Comparison of ENCODE assay signal across 23 cellular contexts in the genomic region with DNA sequence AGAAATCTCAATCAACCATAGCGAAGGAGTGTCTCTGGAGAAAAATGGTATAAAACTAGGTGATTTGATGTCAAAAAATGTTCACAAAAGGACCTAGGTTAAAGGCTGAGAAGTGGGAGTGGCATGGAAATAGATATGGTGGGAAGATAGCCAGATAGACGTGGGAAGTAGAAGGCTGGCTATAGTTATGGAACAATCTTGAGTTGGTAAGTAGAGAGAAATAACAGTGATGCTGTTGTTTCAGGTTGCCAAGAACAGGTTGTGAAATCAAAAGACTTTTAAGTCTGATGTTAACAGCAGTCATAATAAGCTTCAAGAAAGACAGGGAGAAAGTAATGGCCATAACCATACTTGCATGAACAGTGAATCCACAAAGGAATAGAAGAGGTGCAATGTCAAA.
DNase-seq lines count a peak whose midpoint lies in the region; FAIRE-seq and TF ChIP-seq lines count a peak whose summit lies in the region.
"Had no signal": no experiment of that assay in that cellular context is flagged by ENCODE, and none has a peak within 500 bp of the region (broad histone marks: within the 10 kb centered on the region; RNA-seq: fewer than 3 reads in every experiment).

No MANE protein-coding gene starts in this region.

- intact Hi-C loops in A673 (cut with micrococcal nuclease; ENCODE audit: unreplicated experiment): no loop called here

- no peak overlapping the region for H3K4me2 ChIP-seq in mesendoderm (ENCODE audit: low read length)
- H3K4me2 ChIP-seq: A549 had no signal

- H2BK120ac ChIP-seq in mesendoderm (ENCODE audit: low read depth, low read length): no peak overlapping the region

- no peaks in the 10 kb centered on the region for H3K9me3 ChIP-seq in A673 (ENCODE audit: low read depth, low read length, poor library complexity, severe bottlenecking)
- H3K9me3 ChIP-seq: A549, HAP-1 had no signal

- no peak overlapping the region for H3K4ac ChIP-seq in mesendoderm (ENCODE audit: low read depth, low read length)

- H3K27me3 ChIP-seq in mesendoderm (ENCODE audit: insufficient read depth, low read length, poor library complexity) (no peaks in the 10 kb centered on the region), A673 (replicated peaks; ENCODE audit: insufficient read depth, low read depth, low read length, poor library complexity) (no peaks in the 10 kb centered on the region)

- H3K4me3 ChIP-seq in choroid plexus epithelial cell (ENCODE audit: low read depth, low read length): no peak overlapping the region
- no peak overlapping the region for H3K4me3 ChIP-seq in mesendoderm (ENCODE audit: low read length)
- no peak overlapping the region for H3K4me3 ChIP-seq in A673 (ENCODE audit: low read depth, low read length, poor library complexity, severe bottlenecking)
- H3K4me3 ChIP-seq: A549, HAP-1 had no signal

- no peak overlapping the region for H3K9ac ChIP-seq in mesendoderm (ENCODE audit: low read length)

- WGBS in mesendoderm (ENCODE audit: extremely low coverage, insufficient coverage, low lambda C conversion rate): no CpG with 5 or more reads among the region's 2 CpGs

- H3K4me1 ChIP-seq in mesendoderm (ENCODE audit: control insufficient read depth, low read depth, low read length): no peaks in the 10 kb centered on the region
- H3K4me1 ChIP-seq in A673 (ENCODE audit: insufficient read depth, low read length, poor library complexity, severe bottlenecking): peaks cover 11% of the 10 kb centered on the region
- H3K4me1 ChIP-seq: A549, HAP-1 had no signal

- DNase-seq in choroid plexus epithelial cell (ENCODE audit: low read depth) (peak; percentile 23), iris pigment epithelial cell (ENCODE audit: low read depth) (peak; percentile 36), renal cortical epithelial cell (ENCODE audit: low read depth) (peak; percentile 57), epidermal melanocyte (ENCODE audit: insufficient read length, low spot score) (no peak), mesendoderm (no peak), A673 (ENCODE audit: low spot score) (no peak)
- DNase-seq in effector CD4-positive, alpha-beta T cell: no peak
- DNase-seq: C1 segment of cervical spinal cord; Calu3; CD4-positive, alpha-beta memory T cell; COR-L47; DMS53; DMS79 treated with DMSO at 0.1 percent for 48 hours; GF-D8; GOT3; HFFc6 had no signal

- H3K79me2 ChIP-seq in mesendoderm (ENCODE audit: control insufficient read depth, insufficient read depth, low read length): no peaks in the 10 kb centered on the region

- H2AK5ac ChIP-seq in mesendoderm (ENCODE audit: low read length): no peak overlapping the region

- FAIRE-seq in A204.1 (lab: Jason Lieb, UNC): peak; percentile 69
- FAIRE-seq: A549, GM12891, GM18507, H54 had no signal

- no peak for TF ChIP-seq CTCF in choroid plexus epithelial cell (conservative IDR thresholded peaks at IDR 0.05; ENCODE audit: low read depth, low read length)
- no peak for TF ChIP-seq CTCF in A673 (conservative IDR thresholded peaks at IDR 0.05; ENCODE audit: low read depth, low read length)

- H4K5ac ChIP-seq in mesendoderm (ENCODE audit: low read length): no peak overlapping the region

- no peak overlapping the region for H3K56ac ChIP-seq in mesendoderm (ENCODE audit: low read length)

- H3K79me1 ChIP-seq in mesendoderm (ENCODE audit: low read length): no peaks in the 10 kb centered on the region

- H2BK5ac ChIP-seq in mesendoderm (ENCODE audit: low read length): no peak overlapping the region

- POLR2A ChIA-PET in A673 (lab: Charles Lee; ENCODE audit: low non-redundant PET): no interaction called here

- no peak overlapping the region for H4K8ac ChIP-seq in mesendoderm (ENCODE audit: low read depth, low read length)

- no TSS peak for BruUV-seq in A673 (replicated peaks; lab: Mats Ljungman, UMichigan)

- H3K18ac ChIP-seq in mesendoderm (ENCODE audit: low read length): no peak overlapping the region

- no peaks in the 10 kb centered on the region for H3K36me3 ChIP-seq in mesendoderm (ENCODE audit: control insufficient read depth, insufficient read depth, low read length)
- H3K36me3 ChIP-seq in A673 (ENCODE audit: insufficient read depth, low read length, poor library complexity, severe bottlenecking): no peaks in the 10 kb centered on the region
- H3K36me3 ChIP-seq: HAP-1 had no signal

- H2BK15ac ChIP-seq in mesendoderm (replicated peaks; ENCODE audit: low read depth): no peak overlapping the region

- H3K27ac ChIP-seq in mesendoderm (ENCODE audit: low read depth, low read length) (no peak overlapping the region), A673 (ENCODE audit: low read depth, low read length, poor library complexity, severe bottlenecking) (no peak overlapping the region)
- H3K27ac ChIP-seq: 22Rv1, A549 had no signal

- H3K23ac ChIP-seq in mesendoderm (ENCODE audit: low read length): no peak overlapping the region

- CTCF ChIA-PET in A673 (lab: Charles Lee): no interaction called here

Comparison
In these comparisons a context has a peak if more than half of its experiments do, and no peak if none do; other contexts are left out.
1. DNase-seq: peak in choroid plexus epithelial cell (single experiment), iris pigment epithelial cell (single experiment) and renal cortical epithelial cell (single experiment); none in epidermal melanocyte (single experiment), mesendoderm (single experiment), A673 (single experiment) and effector CD4-positive, alpha-beta T cell (single experiment).